ENCODE assay signal across 3 cellular contexts in the genomic region with DNA sequence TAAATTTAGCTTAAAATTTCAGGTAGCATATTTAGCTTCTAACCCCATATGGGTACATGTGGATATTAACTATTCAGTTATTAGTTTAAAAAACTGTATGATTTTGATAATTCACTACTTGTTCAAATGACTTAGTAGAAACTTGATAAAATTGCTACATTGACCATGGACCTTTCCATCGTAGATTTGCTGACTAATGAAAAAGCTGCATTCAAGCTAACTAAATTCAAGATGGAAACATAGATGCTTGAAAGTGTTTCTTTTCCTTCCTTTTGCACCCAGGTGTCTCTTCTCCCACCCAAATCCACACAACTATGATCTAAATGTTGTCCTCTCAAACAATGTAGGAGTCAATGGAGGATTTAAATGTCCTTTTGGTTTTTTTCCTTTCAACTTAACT.
A peak's percentile ranks its signal among the peaks of the same experiment; 100 is the strongest.
TF ChIP-seq lines count a peak whose summit lies in the region.

No MANE protein-coding gene starts in this region.

TF ChIP-seq in A549, 52 proteins besides CTCF, POLR2A, EP300 and RAD21:
- peak; percentile 89 for TF ChIP-seq MAFK (IDR thresholded peaks at IDR 0.05; ENCODE audit: partially characterized antibody)
- TF ChIP-seq ZFP36 (IDR thresholded peaks at IDR 0.05; ENCODE audit: borderline replicate concordance, partially characterized antibody): no peak

TF ChIP-seq in IMR-90, 13 proteins besides CTCF, POLR2A, EP300 and RAD21:
- TF ChIP-seq, protein P1, sequence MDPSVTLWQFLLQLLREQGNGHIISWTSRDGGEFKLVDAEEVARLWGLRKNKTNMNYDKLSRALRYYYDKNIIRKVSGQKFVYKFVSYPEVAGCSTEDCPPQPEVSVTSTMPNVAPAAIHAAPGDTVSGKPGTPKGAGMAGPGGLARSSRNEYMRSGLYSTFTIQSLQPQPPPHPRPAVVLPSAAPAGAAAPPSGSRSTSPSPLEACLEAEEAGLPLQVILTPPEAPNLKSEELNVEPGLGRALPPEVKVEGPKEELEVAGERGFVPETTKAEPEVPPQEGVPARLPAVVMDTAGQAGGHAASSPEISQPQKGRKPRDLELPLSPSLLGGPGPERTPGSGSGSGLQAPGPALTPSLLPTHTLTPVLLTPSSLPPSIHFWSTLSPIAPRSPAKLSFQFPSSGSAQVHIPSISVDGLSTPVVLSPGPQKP (IDR thresholded peaks at IDR 0.05; ENCODE audit: borderline replicate concordance, low read depth, low read length): no peak
- TF ChIP-seq MAFK (IDR thresholded peaks at IDR 0.05; ENCODE audit: low read depth, low read length): peak; percentile 95

TF ChIP-seq in K562, 482 proteins besides CTCF, POLR2A, EP300 and RAD21 (continued from another document):
- no peak for TF ChIP-seq PBX2 (CRISPR knock-in tag; IDR thresholded peaks at IDR 0.05; ENCODE audit: low read depth)
- TF ChIP-seq PBX2 (tag; conservative IDR thresholded peaks at IDR 0.05; ENCODE audit: low read depth): no peak
- no peak for TF ChIP-seq CBFA2T2 (conservative IDR thresholded peaks at IDR 0.05)
- no peak for TF ChIP-seq ZNF146 (CRISPR knock-in tag; IDR thresholded peaks at IDR 0.05; ENCODE audit: unreplicated experiment)
- TF ChIP-seq ZNF764 (CRISPR knock-in tag; IDR thresholded peaks at IDR 0.05; ENCODE audit: low read depth): no peak
- TF ChIP-seq MAFF (IDR thresholded peaks at IDR 0.05; ENCODE audit: low read length): peak; percentile 90
- peak; percentile 81 for TF ChIP-seq C11orf30 (IDR thresholded peaks at IDR 0.05; ENCODE audit: low read depth)
- TF ChIP-seq NRF1 (conservative IDR thresholded peaks at IDR 0.05 in 1 of 2, IDR thresholded peaks at IDR 0.05 in 1 of 2): no peak
TF ChIP-seq in K562: peak in this region for 5.
